ENCODE assay signal across 8 cellular contexts in genomic region chr17:63834431-63835166, GRCh38. TPM values are rescaled to one million over a fixed set of nuclear protein-coding genes. Genes with fewer than 3 reads are reported as not detected.
DNase-seq lines count a peak whose midpoint lies in the region; ATAC-seq and TF ChIP-seq lines count a peak whose summit lies in the region.

No MANE protein-coding gene starts in this region.

- no peak for TF ChIP-seq CTCF in activated B cell treated with CpG ODN at 0.5 μM for 24 hours (IDR thresholded peaks at IDR 0.05)
- TF ChIP-seq CTCF in tibial artery (IDR thresholded peaks at IDR 0.05) = peak; percentile 40 to 51

- H3K4me3 ChIP-seq in mesendoderm (ENCODE audit: low read length) (no peak overlapping the region), tibial artery (no peak overlapping the region)

- peak overlapping the region; percentile 65 for H3K27ac Mint-ChIP-seq in activated B cell treated with CpG ODN at 0.5 μM for 24 hours

- peaks cover 56% of the 10 kb centered on the region for H3K4me1 Mint-ChIP-seq in activated B cell treated with CpG ODN at 0.5 μM for 24 hours

- peaks cover 23% of the 10 kb centered on the region for H3K36me3 ChIP-seq in mesendoderm (ENCODE audit: control insufficient read depth, insufficient read depth, low read length)
- H3K36me3 ChIP-seq in tibial artery = peaks cover 71 to 78% (median 78%) of the 10 kb centered on the region in 3 donors

- no peak overlapping the region for H3K27ac ChIP-seq in mesendoderm (ENCODE audit: low read depth, low read length)
- H3K27ac ChIP-seq in tibial artery = peak overlapping the region in 1 of 2 donors; percentile 99

- intact Hi-C loops in activated B cell treated with CpG ODN at 0.5 μM for 24 hours (cut with micrococcal nuclease) = loop anchor here (1.0 to 2.0 kb wide), 3 partner anchors 7 to 409 kb away; partner anchors contain the start of genes FTSJ3 and PSMC5
- intact Hi-C loops in tibial artery (cut with DNase I; ENCODE audit: low total_unique reads) = loop anchor here (5.0 kb wide), 1 partner anchor 62 kb away; the partner anchor contains the start of genes CCDC47 and DDX42

- peak; percentile 65 for ATAC-seq in HG02870 (IDR thresholded peaks at IDR 0.05; ENCODE audit: unreplicated experiment)
- ATAC-seq in activated B cell treated with CpG ODN at 0.5 μM for 24 hours (ENCODE audit: low read depth) = peak; percentile 88

- CTCF ChIA-PET in activated B cell treated with CpG ODN at 0.5 μM for 24 hours (lab: Charles Lee) = interaction anchor here (0.6 to 0.9 kb wide), 3 partner anchors 16 to 139 kb away, joined by 3 read pairs; no protein-coding TSS in a partner anchor

- no peaks in the 10 kb centered on the region for H3K27me3 Mint-ChIP-seq in activated B cell treated with CpG ODN at 0.5 μM for 24 hours

- H3K36me3 Mint-ChIP-seq in activated B cell treated with CpG ODN at 0.5 μM for 24 hours (ENCODE audit: low read depth) = peaks cover 71% of the 10 kb centered on the region

- H3K27me3 ChIP-seq in mesendoderm (ENCODE audit: insufficient read depth, low read length, poor library complexity) (no peaks in the 10 kb centered on the region), tibial artery (no peaks in the 10 kb centered on the region)

- H3K4me2 ChIP-seq in mesendoderm (ENCODE audit: low read length) = no peak overlapping the region

- H3K56ac ChIP-seq in mesendoderm (ENCODE audit: low read length) = no peak overlapping the region

- H3K9ac ChIP-seq in mesendoderm (ENCODE audit: low read length) = no peak overlapping the region

- peaks cover 17% of the 10 kb centered on the region for H3K79me1 ChIP-seq in mesendoderm (ENCODE audit: low read length)

- H3K18ac ChIP-seq in mesendoderm (ENCODE audit: low read length) = no peak overlapping the region

- POLR2A ChIA-PET in activated B cell treated with CpG ODN at 0.5 μM for 24 hours (lab: Charles Lee) = interaction anchor here (1.0 to 5.3 kb wide), 4 partner anchors 8 to 311 kb away, joined by 3 to 30 read pairs (median 5); partner anchors contain the start of genes CCDC47 and SMARCD2

- H2BK120ac ChIP-seq in mesendoderm (ENCODE audit: low read depth, low read length) = no peak overlapping the region

- H2BK15ac ChIP-seq in mesendoderm (replicated peaks; ENCODE audit: low read depth) = no peak overlapping the region

- no peak overlapping the region for H3K4ac ChIP-seq in mesendoderm (ENCODE audit: low read depth, low read length)

- H3K9me3 Mint-ChIP-seq in activated B cell treated with CpG ODN at 0.5 μM for 24 hours = no peaks in the 10 kb centered on the region

- no peak overlapping the region for H3K4me3 Mint-ChIP-seq in activated B cell treated with CpG ODN at 0.5 μM for 24 hours

- no peak overlapping the region for H4K8ac ChIP-seq in mesendoderm (ENCODE audit: low read depth, low read length)

- H3K79me2 ChIP-seq in mesendoderm (ENCODE audit: control insufficient read depth, insufficient read depth, low read length) = peaks cover 17% of the 10 kb centered on the region

- H3K9me3 ChIP-seq in tibial artery = no peaks in the 10 kb centered on the region

- no peak overlapping the region for H3K23ac ChIP-seq in mesendoderm (ENCODE audit: low read length)

- H2AK5ac ChIP-seq in mesendoderm (ENCODE audit: low read length) = no peak overlapping the region

- H3K4me1 ChIP-seq in mesendoderm (ENCODE audit: control insufficient read depth, low read depth, low read length) (peaks cover 6% of the 10 kb centered on the region), tibial artery (peaks cover 5 to 46% (median 34%) of the 10 kb centered on the region in 4 donors)

- DNase-seq in NCI-H2081 (lab: John Stamatoyannopoulos, UW) = peak; percentile 48 to 50
- no peak for DNase-seq in NCI-H2081 treated with DMSO at 0.1 percent for 48 hours (lab: John Stamatoyannopoulos, UW)
- peak; percentile 54 to 64 for DNase-seq in NCI-H446 (lab: John Stamatoyannopoulos, UW)
- no peak for DNase-seq in activated B cell treated with CpG ODN at 0.5 μM for 24 hours
- DNase-seq in dermis blood vessel endothelial cell = peak; percentile 92
- peak; percentile 95 for DNase-seq in mesendoderm
- DNase-seq in tibial artery = peak; percentile 40 to 70

- H2BK5ac ChIP-seq in mesendoderm (ENCODE audit: low read length) = no peak overlapping the region

- WGBS in mesendoderm (ENCODE audit: extremely low coverage, insufficient coverage, low lambda C conversion rate) = no CpG with 5 or more reads among the region's 13 CpGs

- no peak overlapping the region for H4K5ac ChIP-seq in mesendoderm (ENCODE audit: low read length)

RNA-seq across cellular contexts. Expression of gene FTSJ3, which starts 7.1 kb away (rescaled TPM):
- total RNA-seq in activated B cell treated with CpG ODN at 0.5 μM for 24 hours (82.0 and 85.1 TPM in 2 replicates), dermis blood vessel endothelial cell (73.3 and 78.8 TPM in 2 replicates)
- polyA plus RNA-seq in mesendoderm (2013, experiment 1 of 2) = 52.0 TPM
- polyA plus RNA-seq in mesendoderm (2013, experiment 2 of 2) = 50.6 TPM

RNA-seq across cellular contexts. Expression of gene PSMC5, which starts 7.4 kb away (rescaled TPM):
- total RNA-seq in activated B cell treated with CpG ODN at 0.5 μM for 24 hours = 157 TPM in 2 replicates
- 46.6 and 92.0 TPM in 2 replicates for total RNA-seq in dermis blood vessel endothelial cell
- 119 TPM for polyA plus RNA-seq in mesendoderm (2013, experiment 1 of 2)
- polyA plus RNA-seq in mesendoderm (2013, experiment 2 of 2) = 121 TPM

RNA-seq across cellular contexts. Expression of gene SMARCD2, which starts 7.9 kb away (rescaled TPM):
- 114 and 117 TPM in 2 replicates for total RNA-seq in activated B cell treated with CpG ODN at 0.5 μM for 24 hours
- total RNA-seq in dermis blood vessel endothelial cell = 78.8 and 97.8 TPM in 2 replicates
- 39.6 TPM for polyA plus RNA-seq in mesendoderm (2013, experiment 1 of 2)
- 40.6 TPM for polyA plus RNA-seq in mesendoderm (2013, experiment 2 of 2)

RNA-seq across cellular contexts. Expression of gene CSH2, which starts 38.9 kb away (rescaled TPM):
- total RNA-seq in activated B cell treated with CpG ODN at 0.5 μM for 24 hours = not detected in 2 replicates
- total RNA-seq in dermis blood vessel endothelial cell = not detected in 2 replicates
- 1.3 TPM for polyA plus RNA-seq in mesendoderm (2013, experiment 1 of 2)
- polyA plus RNA-seq in mesendoderm (2013, experiment 2 of 2) = 1.7 TPM

RNA-seq across cellular contexts. Expression of gene GH2, which starts 47.1 kb away (rescaled TPM):
- total RNA-seq in activated B cell treated with CpG ODN at 0.5 μM for 24 hours = not detected in 2 replicates
- not detected in 2 replicates for total RNA-seq in dermis blood vessel endothelial cell
- 1.4 TPM for polyA plus RNA-seq in mesendoderm (2013, experiment 1 of 2)
- 1.6 TPM for polyA plus RNA-seq in mesendoderm (2013, experiment 2 of 2)

Comparison
In these comparisons a context has a peak if more than half of its experiments do, and no peak if none do; other contexts are left out.
1. DNase-seq: peak in NCI-H2081 (2 of 2), NCI-H446 (2 of 2), dermis blood vessel endothelial cell (single experiment), mesendoderm (single experiment) and tibial artery (2 of 2); none in NCI-H2081 treated with DMSO at 0.1 percent for 48 hours (single experiment) and activated B cell treated with CpG ODN at 0.5 μM for 24 hours (single experiment).